Comparison of ENCODE assay signal across 17 cellular contexts in genomic region chr21:31687108-31687507, GRCh38. TPM values are rescaled to one million over a fixed set of nuclear protein-coding genes. Genes with fewer than 3 reads are reported as not detected.
A peak's percentile ranks its signal among the peaks of the same experiment; 100 is the strongest.
DNase-seq lines count a peak whose midpoint lies in the region; ATAC-seq and TF ChIP-seq lines count a peak whose summit lies in the region.
"Had no signal": no experiment of that assay in that cellular context is flagged by ENCODE, and none has a peak within 500 bp of the region (broad histone marks: within the 10 kb centered on the region; RNA-seq: fewer than 3 reads in every experiment).

No MANE protein-coding gene starts in this region.

- H3K27me3 Mint-ChIP-seq in activated T-cell treated with anti-CD3 and anti-CD28 coated beads, Interleukin-2, amount 50 U/mL, for 72 hours (ENCODE audit: low read depth), result no peaks in the 10 kb centered on the region
- H3K27me3 Mint-ChIP-seq in activated T-cell treated with anti-CD3 and anti-CD28 coated beads, Interleukin-2, amount 50 U/mL, for 4 hours (ENCODE audit: low read depth), result no peaks in the 10 kb centered on the region
- no peaks in the 10 kb centered on the region for H3K27me3 Mint-ChIP-seq in brain
- H3K27me3 Mint-ChIP-seq in stimulated activated naive B cell treated with anti-CD40 and anti-IgM and Interleukin-4, amounts not matched to agents 10 μg/mL and 1 μg/mL and 100 μg/mL, for 72 hours, result no peaks in the 10 kb centered on the region
- H3K27me3 Mint-ChIP-seq: CD4-positive, alpha-beta T cell; CD8-positive, alpha-beta memory T cell had no signal

- no peaks in the 10 kb centered on the region for H3K4me1 ChIP-seq in ascending aorta
- H3K4me1 ChIP-seq: BE2C; BLaER1 treated with 17β-estradiol and CSF1 and Interleukin-3, amounts not matched to agents 10 nM and 100 nM had no signal

- TF ChIP-seq CTCF in brain (conservative IDR thresholded peaks at IDR 0.05) (no peak), omental fat pad (IDR thresholded peaks at IDR 0.05) (no peak), ascending aorta (IDR thresholded peaks at IDR 0.05) (no peak)

- no peak overlapping the region for H3K4me3 ChIP-seq in ascending aorta
- H3K4me3 ChIP-seq: BLaER1 treated with 17β-estradiol and CSF1 and Interleukin-3, amounts not matched to agents 10 nM and 100 nM; HAP-1 had no signal

- H3K27ac Mint-ChIP-seq in activated T-cell treated with anti-CD3 and anti-CD28 coated beads, Interleukin-2, amount 50 U/mL, for 72 hours, result peak overlapping the region; percentile 48
- peak overlapping the region in 3 of 5 experiments; percentile 39 to 77 (median 67) for H3K27ac Mint-ChIP-seq in brain
- H3K27ac Mint-ChIP-seq in stimulated activated naive B cell treated with anti-CD40 and anti-IgM and Interleukin-4, amounts not matched to agents 10 μg/mL and 1 μg/mL and 100 μg/mL, for 72 hours, result peak overlapping the region; percentile 9
- H3K27ac Mint-ChIP-seq: CD14-positive monocyte; CD4-positive, alpha-beta T cell had no signal

- no peak overlapping the region for H3K27ac ChIP-seq in ascending aorta
- H3K27ac ChIP-seq: 22Rv1; BLaER1 treated with 17β-estradiol and CSF1 and Interleukin-3, amounts not matched to agents 10 nM and 100 nM had no signal

- peaks cover 47 to 78% of the 10 kb centered on the region in 2 donors for H3K36me3 ChIP-seq in ascending aorta

- no peaks in the 10 kb centered on the region for H3K4me1 Mint-ChIP-seq in activated T-cell treated with anti-CD3 and anti-CD28 coated beads, Interleukin-2, amount 50 U/mL, for 72 hours (ENCODE audit: low read depth)
- no peaks in the 10 kb centered on the region for H3K4me1 Mint-ChIP-seq in activated T-cell treated with anti-CD3 and anti-CD28 coated beads, Interleukin-2, amount 50 U/mL, for 4 hours (ENCODE audit: low read depth)
- no peaks in the 10 kb centered on the region for H3K4me1 Mint-ChIP-seq in brain
- no peaks in the 10 kb centered on the region for H3K4me1 Mint-ChIP-seq in stimulated activated naive B cell treated with anti-CD40 and anti-IgM and Interleukin-4, amounts not matched to agents 10 μg/mL and 1 μg/mL and 100 μg/mL, for 72 hours
- H3K4me1 Mint-ChIP-seq: CD14-positive monocyte had no signal

- H3K36me3 Mint-ChIP-seq in activated T-cell treated with anti-CD3 and anti-CD28 coated beads, Interleukin-2, amount 50 U/mL, for 72 hours (ENCODE audit: insufficient read depth in 2 of 2), result peaks cover 4 to 26% of the 10 kb centered on the region in 2 donors
- H3K36me3 Mint-ChIP-seq in activated T-cell treated with anti-CD3 and anti-CD28 coated beads, Interleukin-2, amount 50 U/mL, for 4 hours (ENCODE audit: insufficient read depth), result peaks cover 53% of the 10 kb centered on the region
- peaks cover 92% of the 10 kb centered on the region for H3K36me3 Mint-ChIP-seq in brain
- H3K36me3 Mint-ChIP-seq in stimulated activated naive B cell treated with anti-CD40 and anti-IgM and Interleukin-4, amounts not matched to agents 10 μg/mL and 1 μg/mL and 100 μg/mL, for 72 hours, result peaks cover 27 to 47% of the 10 kb centered on the region in 2 donors

- no peak overlapping the region for H3K4me3 Mint-ChIP-seq in activated T-cell treated with anti-CD3 and anti-CD28 coated beads, Interleukin-2, amount 50 U/mL, for 72 hours
- no peak overlapping the region for H3K4me3 Mint-ChIP-seq in activated T-cell treated with anti-CD3 and anti-CD28 coated beads, Interleukin-2, amount 50 U/mL, for 4 hours
- no peak overlapping the region for H3K4me3 Mint-ChIP-seq in brain
- no peak overlapping the region for H3K4me3 Mint-ChIP-seq in stimulated activated naive B cell treated with anti-CD40 and anti-IgM and Interleukin-4, amounts not matched to agents 10 μg/mL and 1 μg/mL and 100 μg/mL, for 72 hours
- H3K4me3 Mint-ChIP-seq: CD14-positive monocyte; CD4-positive, alpha-beta T cell; CD8-positive, alpha-beta memory T cell had no signal

- no peak for DNase-seq in activated T-cell treated with anti-CD3 and anti-CD28 coated beads, Interleukin-2, amount 50 U/mL, for 72 hours
- DNase-seq in activated T-cell treated with anti-CD3 and anti-CD28 coated beads, Interleukin-2, amount 50 U/mL, for 4 hours, result no peak
- DNase-seq in stimulated activated naive B cell treated with anti-CD40 and anti-IgM and Interleukin-4, amounts not matched to agents 10 μg/mL and 1 μg/mL and 100 μg/mL, for 72 hours, result no peak
- DNase-seq in omental fat pad (ENCODE audit: low spot score) (no peak), ascending aorta (ENCODE audit: low spot score in 2 of 2) (no peak)
- DNase-seq: BE2C; CD4-positive, alpha-beta T cell; CD8-positive, alpha-beta memory T cell; DMS 273 treated with DMSO at 0.1 percent for 48 hours; DMS79 treated with DMSO at 0.1 percent for 48 hours; GF-D8; GOT3 had no signal

- no peaks in the 10 kb centered on the region for H3K27me3 ChIP-seq in ascending aorta
- H3K27me3 ChIP-seq: BE2C; BLaER1 treated with 17β-estradiol and CSF1 and Interleukin-3, amounts not matched to agents 10 nM and 100 nM had no signal

- no peaks in the 10 kb centered on the region for H3K9me3 Mint-ChIP-seq in activated T-cell treated with anti-CD3 and anti-CD28 coated beads, Interleukin-2, amount 50 U/mL, for 72 hours
- H3K9me3 Mint-ChIP-seq in activated T-cell treated with anti-CD3 and anti-CD28 coated beads, Interleukin-2, amount 50 U/mL, for 4 hours, result no peaks in the 10 kb centered on the region
- no peaks in the 10 kb centered on the region for H3K9me3 Mint-ChIP-seq in brain
- H3K9me3 Mint-ChIP-seq in stimulated activated naive B cell treated with anti-CD40 and anti-IgM and Interleukin-4, amounts not matched to agents 10 μg/mL and 1 μg/mL and 100 μg/mL, for 72 hours, result no peaks in the 10 kb centered on the region
- H3K9me3 Mint-ChIP-seq: CD14-positive monocyte; CD4-positive, alpha-beta T cell; CD8-positive, alpha-beta memory T cell had no signal

- no peaks in the 10 kb centered on the region for H3K9me3 ChIP-seq in ascending aorta
- H3K9me3 ChIP-seq: BE2C; BLaER1 treated with 17β-estradiol and CSF1 and Interleukin-3, amounts not matched to agents 10 nM and 100 nM; HAP-1 had no signal

- intact Hi-C loops in ascending aorta (cut with DNase I), result no loop called here

- ATAC-seq in activated T-cell treated with anti-CD3 and anti-CD28 coated beads, Interleukin-2, amount 50 U/mL, for 72 hours (replicated peaks in 1 of 2), result no peak
- no peak for ATAC-seq in activated T-cell treated with anti-CD3 and anti-CD28 coated beads, Interleukin-2, amount 50 U/mL, for 4 hours
- no peak for ATAC-seq in stimulated activated naive B cell treated with anti-CD40 and anti-IgM and Interleukin-4, amounts not matched to agents 10 μg/mL and 1 μg/mL and 100 μg/mL, for 72 hours (replicated peaks)
- ATAC-seq in omental fat pad (ENCODE audit: low FRiP score), result no peak

RNA-seq across cellular contexts. Expression of gene SOD1, which starts 27.6 kb away (rescaled TPM):
- total RNA-seq in activated T-cell treated with anti-CD3 and anti-CD28 coated beads, Interleukin-2, amount 50 U/mL, for 72 hours, result 100 to 1,000 TPM; 106 to 114 TPM
- 100 to 1,000 TPM; 284 to 308 (median 295) TPM for total RNA-seq in activated T-cell treated with anti-CD3 and anti-CD28 coated beads, Interleukin-2, amount 50 U/mL, for 4 hours
- polyA plus RNA-seq in brain (ENCODE audit: insufficient read depth, low read depth, low replicate concordance), result 414 TPM
- total RNA-seq in omental fat pad (100 to 1,000 TPM; 160 to 389 (median 286) TPM), ascending aorta (87.7 TPM)

RNA-seq across cellular contexts. Expression of gene SCAF4, which starts 44.8 kb away (rescaled TPM):
- 10 to 100 TPM; 44.7 to 46.0 TPM for total RNA-seq in activated T-cell treated with anti-CD3 and anti-CD28 coated beads, Interleukin-2, amount 50 U/mL, for 72 hours
- 10 to 100 TPM; 56.9 to 60.1 (median 59.7) TPM for total RNA-seq in activated T-cell treated with anti-CD3 and anti-CD28 coated beads, Interleukin-2, amount 50 U/mL, for 4 hours
- 22.8 TPM for polyA plus RNA-seq in brain (ENCODE audit: insufficient read depth, low read depth, low replicate concordance)
- total RNA-seq in omental fat pad (10 to 100 TPM; 15.8 to 32.8 (median 16.8) TPM), ascending aorta (31.2 TPM)

Comparison
In these comparisons a context has a peak if more than half of its experiments do, and no peak if none do; other contexts are left out.
1. H3K27ac Mint-ChIP-seq: peak in every context shown above with its lines; median percentile 67 in brain; 48 in activated T-cell treated with anti-CD3 and anti-CD28 coated beads, Interleukin-2, amount 50 U/mL, for 72 hours; 9 in stimulated activated naive B cell treated with anti-CD40 and anti-IgM and Interleukin-4, amounts not matched to agents 10 μg/mL and 1 μg/mL and 100 μg/mL, for 72 hours.